Comparison of ENCODE assay signal across 8 cellular contexts in genomic region chr18:63339920-63340484, GRCh38. TPM values are rescaled to one million over a fixed set of nuclear protein-coding genes. Genes with fewer than 3 reads are reported as not detected.
DNase-seq lines count a peak whose midpoint lies in the region; ATAC-seq, FAIRE-seq and TF ChIP-seq lines count a peak whose summit lies in the region.

No MANE protein-coding gene starts in this region.

- TF ChIP-seq RAD21 in HepG2 (CRISPR knock-in tag; IDR thresholded peaks at IDR 0.05) = no peak

- peak; percentile 51 for ATAC-seq in CD4-positive, alpha-beta T cell (ENCODE audit: poor library complexity)
- no peak for ATAC-seq in HepG2
- no peak for ATAC-seq in HG02571 (IDR thresholded peaks at IDR 0.05; ENCODE audit: unreplicated experiment)

- no peaks in the 10 kb centered on the region for H3K27me3 ChIP-seq in CD4-positive, alpha-beta T cell (ENCODE audit: control insufficient read depth, insufficient read depth, low read length)
- H3K27me3 ChIP-seq in OCI-LY3 (ENCODE audit: low read depth, low read length) (no peaks in the 10 kb centered on the region), HepG2 (ENCODE audit: control insufficient read depth in 1 of 2, insufficient read depth in 2 of 2, low read length in 2 of 2) (no peaks in the 10 kb centered on the region), MG63 (no peaks in the 10 kb centered on the region)

- H3K4me1 ChIP-seq in OCI-LY3 (ENCODE audit: low read length) = peaks cover 8% of the 10 kb centered on the region
- peaks cover 25% of the 10 kb centered on the region for H3K4me1 ChIP-seq in HepG2 (ENCODE audit: insufficient read depth, low read length)

- H4K20me1 ChIP-seq in OCI-LY3 (ENCODE audit: insufficient read depth, low read length) (no peaks in the 10 kb centered on the region), HepG2 (ENCODE audit: insufficient read depth, low read length) (no peaks in the 10 kb centered on the region)

- H3K27ac ChIP-seq in CD4-positive, alpha-beta T cell (ENCODE audit: low read depth, low read length) = no peak overlapping the region
- H3K27ac ChIP-seq in OCI-LY3 (ENCODE audit: low read length) (no peak overlapping the region), HepG2 (ENCODE audit: extremely low read length, insufficient read depth, low read length) (no peak overlapping the region)

- TF ChIP-seq EP300 in HepG2 (IDR thresholded peaks at IDR 0.05; ENCODE audit: low read depth in 2 of 2, low read length in 2 of 2) = no peak
- TF ChIP-seq EP300 in HepG2 (CRISPR knock-in tag; IDR thresholded peaks at IDR 0.05; ENCODE audit: borderline replicate concordance) = no peak

- in situ Hi-C loops in astrocyte of the spinal cord (cut with HindIII; ENCODE audit: low sequenced_read_pairs) (no loop called here), HepG2 (cut with HindIII; ENCODE audit: extremely low pct_ligation_motif_present, low pct_unique_long_range_greater_than_20kb) (loop anchor here (10.0 kb wide), 1 partner anchor 95 kb away; no protein-coding TSS in a partner anchor)

- no peaks in the 10 kb centered on the region for H3K9me3 ChIP-seq in CD4-positive, alpha-beta T cell (ENCODE audit: control insufficient read depth, low read length)
- H3K9me3 ChIP-seq in OCI-LY3 (ENCODE audit: insufficient read depth, low read length) (no peaks in the 10 kb centered on the region), HepG2 (ENCODE audit: low read length) (no peaks in the 10 kb centered on the region), MG63 (no peaks in the 10 kb centered on the region)

- no peak overlapping the region for H3K4me3 ChIP-seq in OCI-LY3 (ENCODE audit: low read length)
- H3K4me3 ChIP-seq in astrocyte of the spinal cord (ENCODE audit: low read depth, low read length) = no peak overlapping the region
- no peak overlapping the region for H3K4me3 ChIP-seq in HepG2 (replicated peaks in 1 of 3; ENCODE audit: insufficient read depth in 1 of 3, low read depth in 2 of 3, low read length in 3 of 3)
- H3K4me3 ChIP-seq in MG63 = no peak overlapping the region

- peaks cover 56% of the 10 kb centered on the region for H3K36me3 ChIP-seq in OCI-LY3 (replicated peaks; ENCODE audit: low read depth, low read length)
- peaks cover 25 to 77% of the 10 kb centered on the region in 2 experiments for H3K36me3 ChIP-seq in HepG2 (replicated peaks in 1 of 2; ENCODE audit: control insufficient read depth in 1 of 2, insufficient read depth in 2 of 2, low read length in 2 of 2)
- peaks cover 38% of the 10 kb centered on the region for H3K36me3 ChIP-seq in MG63

- TF ChIP-seq POLR2A in HepG2 (IDR thresholded peaks at IDR 0.05; ENCODE audit: insufficient read depth in 1 of 2, low read depth in 2 of 2, low read length in 2 of 2) = no peak

- POLR2A ChIA-PET in CD4-positive, alpha-beta T cell (lab: Charles Lee) = interaction anchor here (1.1 to 1.4 kb wide), 2 partner anchors 100 to 208 kb away, joined by 3 to 4 read pairs; no protein-coding TSS in a partner anchor
- POLR2A ChIA-PET in HepG2 (lab: Yijun Ruan, JAX) = no interaction called here

- no peaks in the 10 kb centered on the region for H3K9me3 Mint-ChIP-seq in CD4-positive, alpha-beta T cell
- H3K9me3 Mint-ChIP-seq in activated T-helper 2 cell treated with anti-CD3 and anti-CD28 coated beads, Interferon-gamma antibody, Interleukin-2, Interleukin-4, amounts not matched to agents 10 μg/mL and 5 μg/mL and 100 μg/mL, durations not matched to agents 14 hours and 24 hours and 36 hours = no peaks in the 10 kb centered on the region

- H3K4me1 Mint-ChIP-seq in CD4-positive, alpha-beta T cell (ENCODE audit: low read depth) = no peaks in the 10 kb centered on the region
- peaks cover 15% of the 10 kb centered on the region for H3K4me1 Mint-ChIP-seq in activated T-helper 2 cell treated with anti-CD3 and anti-CD28 coated beads, Interferon-gamma antibody, Interleukin-2, Interleukin-4, amounts not matched to agents 10 μg/mL and 5 μg/mL and 100 μg/mL, durations not matched to agents 14 hours and 24 hours and 36 hours (ENCODE audit: low read depth)

- H3K36me3 Mint-ChIP-seq in CD4-positive, alpha-beta T cell (ENCODE audit: low read depth) = peaks cover 83% of the 10 kb centered on the region
- peaks cover 72% of the 10 kb centered on the region for H3K36me3 Mint-ChIP-seq in activated T-helper 2 cell treated with anti-CD3 and anti-CD28 coated beads, Interferon-gamma antibody, Interleukin-2, Interleukin-4, amounts not matched to agents 10 μg/mL and 5 μg/mL and 100 μg/mL, durations not matched to agents 14 hours and 24 hours and 36 hours (ENCODE audit: low read depth)

- WGBS in HepG2 (ENCODE audit: low lambda C conversion rate) = 43% methylated on average over 4 of the region's 4 CpGs

- H3K9ac ChIP-seq in OCI-LY3 (ENCODE audit: low read length) (no peak overlapping the region), HepG2 (ENCODE audit: insufficient read depth, low read depth, low read length) (no peak overlapping the region)

- no peak overlapping the region for H3K4me3 Mint-ChIP-seq in CD4-positive, alpha-beta T cell
- H3K4me3 Mint-ChIP-seq in activated T-helper 2 cell treated with anti-CD3 and anti-CD28 coated beads, Interferon-gamma antibody, Interleukin-2, Interleukin-4, amounts not matched to agents 10 μg/mL and 5 μg/mL and 100 μg/mL, durations not matched to agents 14 hours and 24 hours and 36 hours (ENCODE audit: low read depth) = no peak overlapping the region

- TF ChIP-seq CTCF in CD4-positive, alpha-beta T cell (IDR thresholded peaks at IDR 0.05) = peak; percentile 65
- peak; percentile 99 for TF ChIP-seq CTCF in OCI-LY3 (IDR thresholded peaks at IDR 0.05; ENCODE audit: low read depth, low read length)
- peak; percentile 59 for TF ChIP-seq CTCF in astrocyte of the spinal cord (IDR thresholded peaks at IDR 0.05; ENCODE audit: low read depth, low read length)
- TF ChIP-seq CTCF in HepG2 (CRISPR knock-in tag; IDR thresholded peaks at IDR 0.05) = peak; percentile 44; the same call in 1 of the 2 replicates

- FAIRE-seq in GM19239 (lab: Jason Lieb, UNC) = peak; percentile 35
- no peak for FAIRE-seq in HepG2 (lab: Jason Lieb, UNC)

- BruUV-seq in HepG2 (replicated peaks; lab: Mats Ljungman, UMichigan) = no TSS peak

- H3K27ac Mint-ChIP-seq in CD4-positive, alpha-beta T cell = no peak overlapping the region
- H3K27ac Mint-ChIP-seq in activated T-helper 2 cell treated with anti-CD3 and anti-CD28 coated beads, Interferon-gamma antibody, Interleukin-2, Interleukin-4, amounts not matched to agents 10 μg/mL and 5 μg/mL and 100 μg/mL, durations not matched to agents 14 hours and 24 hours and 36 hours = no peak overlapping the region

- H3K79me2 ChIP-seq in OCI-LY3 (ENCODE audit: low read length) (no peaks in the 10 kb centered on the region), HepG2 (ENCODE audit: insufficient read depth, low read length) (no peaks in the 10 kb centered on the region)

- CTCF ChIA-PET in CD4-positive, alpha-beta T cell (lab: Charles Lee) = interaction anchor here (1.1 to 1.7 kb wide), 7 partner anchors 10 to 323 kb away, joined by 3 to 8 read pairs (median 4); no protein-coding TSS in a partner anchor
- CTCF ChIA-PET in HepG2 (lab: Yijun Ruan, JAX; ENCODE audit: low intra/inter-chr PET ratio, low total read pairs) = no interaction called here

- H3K27me3 Mint-ChIP-seq in CD4-positive, alpha-beta T cell = no peaks in the 10 kb centered on the region
- no peaks in the 10 kb centered on the region for H3K27me3 Mint-ChIP-seq in activated T-helper 2 cell treated with anti-CD3 and anti-CD28 coated beads, Interferon-gamma antibody, Interleukin-2, Interleukin-4, amounts not matched to agents 10 μg/mL and 5 μg/mL and 100 μg/mL, durations not matched to agents 14 hours and 24 hours and 36 hours (ENCODE audit: low read depth)

- intact Hi-C loops in CD4-positive, alpha-beta T cell (cut with DNase I, micrococcal nuclease) = loop anchor here (1.0 to 5.0 kb wide), 2 partner anchors 323 to 324 kb away; no protein-coding TSS in a partner anchor
- intact Hi-C loops in HepG2 (cut with micrococcal nuclease; ENCODE audit: unreplicated experiment) = no loop called here
- intact Hi-C loops in activated T-helper 2 cell treated with anti-CD3 and anti-CD28 coated beads, Interferon-gamma antibody, Interleukin-2, Interleukin-4, amounts not matched to agents 10 μg/mL and 5 μg/mL and 100 μg/mL, durations not matched to agents 14 hours and 24 hours and 36 hours (cut with micrococcal nuclease) = loop anchor here (1.0 kb wide), 2 partner anchors 99 to 324 kb away; no protein-coding TSS in a partner anchor

- H2AFZ ChIP-seq in OCI-LY3 (ENCODE audit: low read depth, low read length) (no peak overlapping the region), HepG2 (ENCODE audit: low read length) (no peak overlapping the region)

- H3K4me2 ChIP-seq in OCI-LY3 (ENCODE audit: low read length) = peak overlapping the region; percentile 10
- H3K4me2 ChIP-seq in HepG2 (ENCODE audit: low read depth, low read length) = no peak overlapping the region

- peak in 9 of 10 experiments; percentile 9 to 37 (median 25) for DNase-seq in CD4-positive, alpha-beta T cell
- DNase-seq in GM19239 (ENCODE audit: insufficient read length, low spot score) (no peak), astrocyte of the spinal cord (ENCODE audit: low read depth, low spot score) (peak; percentile 40), HepG2 (ENCODE audit: low spot score) (peak; percentile 22), MG63 (no peak)
- no peak for DNase-seq in activated T-helper 2 cell treated with anti-CD3 and anti-CD28 coated beads, Interferon-gamma antibody, Interleukin-2, Interleukin-4, amounts not matched to agents 10 μg/mL and 5 μg/mL and 100 μg/mL, durations not matched to agents 14 hours and 24 hours and 36 hours (ENCODE audit: low spot score)

RNA-seq across cellular contexts. Expression of gene BCL2, which starts 20.4 kb away (rescaled TPM):
- total RNA-seq in CD4-positive, alpha-beta T cell = 10 to 100 TPM; 40.1 to 40.3 TPM
- 0.42 and 0.53 TPM in 2 replicates for total RNA-seq in HepG2 (2016; rRNA removed; fragmentation: Illumina TruSeq; extraction: Trizol)
- total RNA-seq in HepG2 (2016; cell fraction: cytosol; rRNA removed; fragmentation: Illumina TruSeq; extraction: Trizol; ENCODE audit: low read depth) = 0.10 and 0.26 TPM in 2 replicates
- 0.42 and 0.52 TPM in 2 replicates for total RNA-seq in HepG2 (2016; cell fraction: insoluble cytoplasmic fraction; rRNA removed; fragmentation: Illumina TruSeq; extraction: Trizol)
- total RNA-seq in HepG2 (2016; cell fraction: membrane; rRNA removed; fragmentation: Illumina TruSeq; extraction: Trizol) = 0.40 and 0.48 TPM in 2 replicates
- 0.75 and 0.87 TPM in 2 replicates for total RNA-seq in HepG2 (2016; cell fraction: nucleus; rRNA removed; fragmentation: Illumina TruSeq; extraction: Trizol)
- polyA plus RNA-seq in HepG2 (2011; rRNA removed) = 0.07 and 0.08 TPM in 2 replicates
- 0.05 TPM in 2 replicates for polyA plus RNA-seq in HepG2 (2011; cell fraction: cytosol; rRNA removed)
- 0.07 and 0.18 TPM in 2 replicates for polyA plus RNA-seq in HepG2 (2011; cell fraction: nucleus; rRNA removed)
- 0.09 and 0.17 TPM in 2 replicates for polyA plus RNA-seq in HepG2 (2012)
- polyA plus RNA-seq in HepG2 (2016; cell fraction: cytosol; fragmentation: Illumina TruSeq; extraction: Trizol; ENCODE audit: low read depth) = 0.18 and 0.21 TPM in 2 replicates
- polyA plus RNA-seq in HepG2 (2016; cell fraction: insoluble cytoplasmic fraction; fragmentation: Illumina TruSeq; extraction: Trizol; ENCODE audit: low read depth) = 0.25 and 0.49 TPM in 2 replicates
- 0.23 and 0.28 TPM in 2 replicates for polyA plus RNA-seq in HepG2 (2016; cell fraction: membrane; fragmentation: Illumina TruSeq; extraction: Trizol; ENCODE audit: low read depth)
- polyA plus RNA-seq in HepG2 (2016; cell fraction: nucleus; fragmentation: Illumina TruSeq; extraction: Trizol; ENCODE audit: insufficient read depth, low read depth) = 0.20 and 0.27 TPM in 2 replicates
- polyA minus RNA-seq in HepG2 (2011; rRNA and poly(A)+ RNA removed; ENCODE audit: low replicate concordance) = 0.04 and 5.3 TPM in 2 replicates
- polyA minus RNA-seq in HepG2 (2011; cell fraction: cytosol; rRNA and poly(A)+ RNA removed) = 0.09 and 0.10 TPM in 2 replicates
- polyA minus RNA-seq in HepG2 (2011; cell fraction: nucleus; rRNA and poly(A)+ RNA removed) = 0.99 and 1.0 TPM in 2 replicates
- 3.0 and 5.4 TPM in 2 replicates for total RNA-seq in MG63 (2014; rRNA removed; shearing (Covaris generic); ENCODE audit: low replicate concordance)
- total RNA-seq in activated T-helper 2 cell treated with anti-CD3 and anti-CD28 coated beads, Interferon-gamma antibody, Interleukin-2, Interleukin-4, amounts not matched to agents 10 μg/mL and 5 μg/mL and 100 μg/mL, durations not matched to agents 14 hours and 24 hours and 36 hours = 76.1 and 79.0 TPM in 2 replicates

RNA-seq across cellular contexts. Expression of gene KDSR, which starts 27.0 kb away (rescaled TPM):
- 10 to 100 TPM; 21.1 to 23.5 TPM for total RNA-seq in CD4-positive, alpha-beta T cell
- 8.2 and 10.4 TPM in 2 replicates for total RNA-seq in HepG2 (2016; rRNA removed; fragmentation: Illumina TruSeq; extraction: Trizol)
- total RNA-seq in HepG2 (2016; cell fraction: cytosol; rRNA removed; fragmentation: Illumina TruSeq; extraction: Trizol; ENCODE audit: low read depth) = 7.1 and 9.1 TPM in 2 replicates
- total RNA-seq in HepG2 (2016; cell fraction: insoluble cytoplasmic fraction; rRNA removed; fragmentation: Illumina TruSeq; extraction: Trizol) = 6.9 and 13.0 TPM in 2 replicates
- 13.6 and 14.7 TPM in 2 replicates for total RNA-seq in HepG2 (2016; cell fraction: membrane; rRNA removed; fragmentation: Illumina TruSeq; extraction: Trizol)
- 14.2 and 17.9 TPM in 2 replicates for total RNA-seq in HepG2 (2016; cell fraction: nucleus; rRNA removed; fragmentation: Illumina TruSeq; extraction: Trizol)
- polyA plus RNA-seq in HepG2 (2011; rRNA removed) = 20.9 and 25.7 TPM in 2 replicates
- 11.8 and 16.5 TPM in 2 replicates for polyA plus RNA-seq in HepG2 (2011; cell fraction: cytosol; rRNA removed)
- 16.8 and 19.6 TPM in 2 replicates for polyA plus RNA-seq in HepG2 (2011; cell fraction: nucleus; rRNA removed)
- polyA plus RNA-seq in HepG2 (2012) = 20.1 and 21.7 TPM in 2 replicates
- polyA plus RNA-seq in HepG2 (2016; cell fraction: cytosol; fragmentation: Illumina TruSeq; extraction: Trizol; ENCODE audit: low read depth) = 5.0 and 5.8 TPM in 2 replicates
- 7.7 and 9.5 TPM in 2 replicates for polyA plus RNA-seq in HepG2 (2016; cell fraction: insoluble cytoplasmic fraction; fragmentation: Illumina TruSeq; extraction: Trizol; ENCODE audit: low read depth)
- polyA plus RNA-seq in HepG2 (2016; cell fraction: membrane; fragmentation: Illumina TruSeq; extraction: Trizol; ENCODE audit: low read depth) = 9.8 and 10.3 TPM in 2 replicates
- 21.4 and 23.5 TPM in 2 replicates for polyA plus RNA-seq in HepG2 (2016; cell fraction: nucleus; fragmentation: Illumina TruSeq; extraction: Trizol; ENCODE audit: insufficient read depth, low read depth)
- polyA minus RNA-seq in HepG2 (2011; rRNA and poly(A)+ RNA removed; ENCODE audit: low replicate concordance) = 39.0 and 91.7 TPM in 2 replicates
- 16.5 and 24.3 TPM in 2 replicates for polyA minus RNA-seq in HepG2 (2011; cell fraction: cytosol; rRNA and poly(A)+ RNA removed)
- polyA minus RNA-seq in HepG2 (2011; cell fraction: nucleus; rRNA and poly(A)+ RNA removed) = 70.9 and 73.0 TPM in 2 replicates
- total RNA-seq in MG63 (2014; rRNA removed; shearing (Covaris generic); ENCODE audit: low replicate concordance) = 17.5 and 23.7 TPM in 2 replicates
- 73.3 and 76.1 TPM in 2 replicates for total RNA-seq in activated T-helper 2 cell treated with anti-CD3 and anti-CD28 coated beads, Interferon-gamma antibody, Interleukin-2, Interleukin-4, amounts not matched to agents 10 μg/mL and 5 μg/mL and 100 μg/mL, durations not matched to agents 14 hours and 24 hours and 36 hours

Comparison
In these comparisons a context has a peak if more than half of its experiments do, and no peak if none do; other contexts are left out.
1. DNase-seq: peak in CD4-positive, alpha-beta T cell (9 of 10), astrocyte of the spinal cord (single experiment) and HepG2 (single experiment); none in GM19239 (single experiment), MG63 (single experiment) and activated T-helper 2 cell treated with anti-CD3 and anti-CD28 coated beads, Interferon-gamma antibody, Interleukin-2, Interleukin-4, amounts not matched to agents 10 μg/mL and 5 μg/mL and 100 μg/mL, durations not matched to agents 14 hours and 24 hours and 36 hours (single experiment).
2. CTCF ChIP-seq: peak in every context shown above with its lines; median percentile 99 in OCI-LY3; 65 in CD4-positive, alpha-beta T cell; 59 in astrocyte of the spinal cord; 44 in HepG2.